In genomic region chr15:96827981-96828380, GRCh38 we compare ENCODE assay signal across 31 cellular contexts.
DNase-seq lines count a peak whose midpoint lies in the region; ATAC-seq and TF ChIP-seq lines count a peak whose summit lies in the region.
"Had no signal": no experiment of that assay in that cellular context is flagged by ENCODE, and none has a peak within 500 bp of the region (broad histone marks: within the 10 kb centered on the region; RNA-seq: fewer than 3 reads in every experiment).

No MANE protein-coding gene starts in this region.

- H2BK5ac ChIP-seq in trophoblast cell (ENCODE audit: low read depth, low read length, poor library complexity): no peak overlapping the region

- no peak overlapping the region for H2BK120ac ChIP-seq in trophoblast cell (ENCODE audit: insufficient read depth, low read length, poor library complexity)

- H3K4me2 ChIP-seq in GM23338 (no peak overlapping the region), trophoblast cell (ENCODE audit: low read length) (no peak overlapping the region)
- H3K4me2 ChIP-seq: A549; BLaER1; BLaER1 treated with 17β-estradiol and CSF1 and Interleukin-3, amounts not matched to agents 10 nM and 100 nM had no signal

- no peak overlapping the region for H3K27ac ChIP-seq in GM23338 (ENCODE audit: low read depth)
- H3K27ac ChIP-seq in trophoblast cell (ENCODE audit: low read depth, low read length): no peak overlapping the region
- no peak overlapping the region for H3K27ac ChIP-seq in adrenal gland
- H3K27ac ChIP-seq: 22Rv1; A549; BLaER1; BLaER1 treated with 17β-estradiol and CSF1 and Interleukin-3, amounts not matched to agents 10 nM and 100 nM; C4-2B had no signal

- H2AK5ac ChIP-seq in trophoblast cell (ENCODE audit: low read length): no peak overlapping the region

- H3K9me2 ChIP-seq in GM23338 (ENCODE audit: insufficient read depth): 0 out of 2 replicates have a peak, but pooled peaks cover 2% of the 10 kb centered on the region

- no CpG with 5 or more reads among the region's 8 CpGs for whole genome bisulfite sequencing in trophoblast cell (ENCODE audit: extremely low coverage, insufficient coverage, insufficient read length)
- 77 to 86% (median 81%) methylated on average over 8 of the region's 8 CpGs for WGBS in adrenal gland, 4 donors

- H3K27me3 ChIP-seq in GM23338 (ENCODE audit: insufficient read depth) (no peaks in the 10 kb centered on the region), trophoblast cell (ENCODE audit: insufficient read depth, low read length) (no peaks in the 10 kb centered on the region), adrenal gland (no peaks in the 10 kb centered on the region)
- H3K27me3 ChIP-seq: BE2C; BLaER1; BLaER1 treated with 17β-estradiol and CSF1 and Interleukin-3, amounts not matched to agents 10 nM and 100 nM had no signal

- ATAC-seq in GM23338 (no peak), GM21619 (IDR thresholded peaks at IDR 0.05; ENCODE audit: unreplicated experiment) (no peak)
- ATAC-seq: A549; CD8-positive, alpha-beta T cell had no signal

- no peak overlapping the region for H4K91ac ChIP-seq in trophoblast cell (ENCODE audit: low read depth, low read length)

- no peaks in the 10 kb centered on the region for H3K4me1 Mint-ChIP-seq in GM23338
- H3K4me1 Mint-ChIP-seq: B cell; CD14-positive monocyte; CD4-positive, alpha-beta memory T cell; CD4-positive, CD25-positive, alpha-beta regulatory T cell; CD8-positive, alpha-beta memory T cell had no signal

- no peak overlapping the region for H3K14ac ChIP-seq in trophoblast cell (ENCODE audit: low read length)

- H3K4ac ChIP-seq in trophoblast cell (ENCODE audit: low read depth, low read length): no peak overlapping the region

- H3K4me1 ChIP-seq in GM23338 (ENCODE audit: insufficient read depth) (no peaks in the 10 kb centered on the region), trophoblast cell (ENCODE audit: control insufficient read depth in 1 of 2, insufficient read depth in 2 of 2, low read length in 2 of 2) (no peaks in the 10 kb centered on the region), adrenal gland (replicated peaks in 1 of 2) (no peaks in the 10 kb centered on the region)
- H3K4me1 ChIP-seq: A549; BE2C; BLaER1; BLaER1 treated with 17β-estradiol and CSF1 and Interleukin-3, amounts not matched to agents 10 nM and 100 nM; Caco-2 had no signal

- DNase-seq in GM23338 (ENCODE audit: low spot score) (no peak), trophoblast cell (peak; percentile 82 to 94), adrenal gland (no peak)
- DNase-seq: 8988T; ACHN; AML-193; BE2C; C1 segment of cervical spinal cord; Caco-2; Calu3; CD4-positive, alpha-beta memory T cell; CD4-positive, alpha-beta T cell; CD4-positive, CD25-positive, alpha-beta regulatory T cell; CD8-positive, alpha-beta memory T cell; CD8-positive, alpha-beta T cell; COR-L47; DMS 273 treated with DMSO at 0.1 percent for 48 hours; DMS153; DMS53; DMS79; DMS79 treated with DMSO at 0.1 percent for 48 hours; DND-41; EL had no signal

- H3K79me2 ChIP-seq in GM23338 (replicated peaks; ENCODE audit: insufficient read depth) (no peaks in the 10 kb centered on the region), trophoblast cell (ENCODE audit: control insufficient read depth, insufficient read depth, low read length, poor library complexity) (no peaks in the 10 kb centered on the region)

- intact Hi-C loops in adrenal gland (cut with DNase I): no loop called here

- no peak overlapping the region for H2BK12ac ChIP-seq in trophoblast cell (ENCODE audit: low read length)

- H3K4me3 Mint-ChIP-seq in GM23338: no peak overlapping the region
- H3K4me3 Mint-ChIP-seq: B cell; CD14-positive monocyte; CD4-positive, alpha-beta memory T cell; CD4-positive, alpha-beta T cell; CD4-positive, CD25-positive, alpha-beta regulatory T cell; CD8-positive, alpha-beta memory T cell; CD8-positive, alpha-beta T cell had no signal

- H3K36me3 Mint-ChIP-seq in GM23338 (ENCODE audit: low read depth): no peaks in the 10 kb centered on the region
- H3K36me3 Mint-ChIP-seq: CD14-positive monocyte; CD4-positive, alpha-beta memory T cell; CD4-positive, CD25-positive, alpha-beta regulatory T cell; CD8-positive, alpha-beta memory T cell; CD8-positive, alpha-beta T cell had no signal

- TF ChIP-seq CTCF in GM23338 (conservative IDR thresholded peaks at IDR 0.05; ENCODE audit: low read depth in 2 of 2) (no peak), adrenal gland (IDR thresholded peaks at IDR 0.05) (no peak)

- H2AFZ ChIP-seq in GM23338 (0 out of 2 replicates have a peak overlapping the region, but pooled peaks have one; percentile 23), trophoblast cell (ENCODE audit: insufficient read depth, low read length, poor library complexity) (no peak overlapping the region)

- H4K20me1 ChIP-seq in GM23338 (replicated peaks; ENCODE audit: insufficient read depth): no peaks in the 10 kb centered on the region
- H4K20me1 ChIP-seq: BLaER1; BLaER1 treated with 17β-estradiol and CSF1 and Interleukin-3, amounts not matched to agents 10 nM and 100 nM had no signal

- no peak overlapping the region for H3K23ac ChIP-seq in trophoblast cell (ENCODE audit: low read length)

- H3K4me3 ChIP-seq in GM23338: no peak overlapping the region
- no peak overlapping the region for H3K4me3 ChIP-seq in trophoblast cell (ENCODE audit: low read depth, low read length)
- no peak overlapping the region for H3K4me3 ChIP-seq in adrenal gland
- H3K4me3 ChIP-seq: A549; BLaER1; BLaER1 treated with 17β-estradiol and CSF1 and Interleukin-3, amounts not matched to agents 10 nM and 100 nM had no signal

- no peak overlapping the region for H4K8ac ChIP-seq in trophoblast cell (ENCODE audit: low read depth, low read length)

- no peaks in the 10 kb centered on the region for H3K9me3 ChIP-seq in trophoblast cell (ENCODE audit: insufficient read depth, low read depth, low read length)
- H3K9me3 ChIP-seq in adrenal gland (replicated peaks in 1 of 3): no peaks in the 10 kb centered on the region
- H3K9me3 ChIP-seq: A549; BE2C; BLaER1; BLaER1 treated with 17β-estradiol and CSF1 and Interleukin-3, amounts not matched to agents 10 nM and 100 nM; Caco-2 had no signal

- no peak for TF ChIP-seq POLR2A in adrenal gland (IDR thresholded peaks at IDR 0.05)

- no peak overlapping the region for H4K12ac ChIP-seq in trophoblast cell (ENCODE audit: low read depth, low read length)

- H3K36me3 ChIP-seq in GM23338 (ENCODE audit: insufficient read depth) (no peaks in the 10 kb centered on the region), trophoblast cell (ENCODE audit: control insufficient read depth in 1 of 2, insufficient read depth in 2 of 2, low read length in 2 of 2) (no peaks in the 10 kb centered on the region), adrenal gland (replicated peaks in 1 of 2) (no peaks in the 10 kb centered on the region)
- H3K36me3 ChIP-seq: BE2C; BLaER1; BLaER1 treated with 17β-estradiol and CSF1 and Interleukin-3, amounts not matched to agents 10 nM and 100 nM had no signal

- peaks cover 2% of the 10 kb centered on the region for H3K27me3 Mint-ChIP-seq in GM23338 (ENCODE audit: insufficient read depth, low read depth, poor library complexity)
- H3K27me3 Mint-ChIP-seq: B cell; CD4-positive, alpha-beta memory T cell; CD4-positive, alpha-beta T cell; CD4-positive, CD25-positive, alpha-beta regulatory T cell had no signal

- no peak overlapping the region for H3K18ac ChIP-seq in trophoblast cell (ENCODE audit: low read length)

- H3F3A ChIP-seq in GM23338 (replicated peaks; ENCODE audit: low read depth): no peaks in the 10 kb centered on the region

- no peak overlapping the region for H3K27ac Mint-ChIP-seq in GM23338
- H3K27ac Mint-ChIP-seq: B cell; CD14-positive monocyte; CD4-positive, alpha-beta memory T cell; CD4-positive, alpha-beta T cell; CD4-positive, CD25-positive, alpha-beta regulatory T cell; CD8-positive, alpha-beta memory T cell; CD8-positive, alpha-beta T cell had no signal

- no peaks in the 10 kb centered on the region for H3K9me3 Mint-ChIP-seq in GM23338
- H3K9me3 Mint-ChIP-seq: CD8-positive, alpha-beta T cell had no signal

- no peak overlapping the region for H3K9ac ChIP-seq in trophoblast cell (ENCODE audit: low read length)
- H3K9ac ChIP-seq: BLaER1; BLaER1 treated with 17β-estradiol and CSF1 and Interleukin-3, amounts not matched to agents 10 nM and 100 nM had no signal

- H3K79me1 ChIP-seq in trophoblast cell (ENCODE audit: low read length): no peaks in the 10 kb centered on the region

TF ChIP-seq in GM23338, 12 proteins besides CTCF, POLR2A, EP300 and RAD21 (continues in another document):
- TF ChIP-seq CREB1 (CRISPR knock-in tag; IDR thresholded peaks at IDR 0.05; ENCODE audit: low read depth) (no peak), EZH2phosphoT487 (IDR thresholded peaks at IDR 0.05; ENCODE audit: unreplicated experiment) (no peak), NANOG (IDR thresholded peaks at IDR 0.05; ENCODE audit: borderline replicate concordance) (no peak), JUNB (IDR thresholded peaks at IDR 0.05; ENCODE audit: unreplicated experiment) (no peak), STAT1 (IDR thresholded peaks at IDR 0.05; ENCODE audit: unreplicated experiment) (no peak), EZH2 (IDR thresholded peaks at IDR 0.05; ENCODE audit: low read depth, unreplicated experiment) (no peak), REST (IDR thresholded peaks at IDR 0.05; ENCODE audit: unreplicated experiment) (no peak)

Comparison
In these comparisons a context has a peak if more than half of its experiments do, and no peak if none do; other contexts are left out.
1. DNase-seq: peak in trophoblast cell (2 of 2); none in GM23338 (single experiment) and adrenal gland (0 of 7).